In genomic region chr17:39927101-39927927, GRCh38 we compare ENCODE assay signal across 1 cellular context.
TF ChIP-seq lines count a peak whose summit lies in the region.

A gene with protein sequence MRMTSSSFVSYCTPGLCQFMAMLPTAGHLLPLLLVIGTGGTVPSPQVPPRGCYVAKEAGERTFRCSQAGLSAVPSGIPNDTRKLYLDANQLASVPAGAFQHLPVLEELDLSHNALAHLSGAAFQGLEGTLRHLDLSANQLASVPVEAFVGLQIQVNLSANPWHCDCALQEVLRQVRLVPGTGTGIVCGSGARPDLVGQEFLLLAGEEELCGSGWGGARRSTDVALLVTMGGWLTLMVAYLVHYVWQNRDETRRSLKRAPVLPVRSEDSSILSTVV (plus strand): TSS chr17:39927732. CDS start chr17:39941524, 13,792 bp downstream.
A gene with protein sequence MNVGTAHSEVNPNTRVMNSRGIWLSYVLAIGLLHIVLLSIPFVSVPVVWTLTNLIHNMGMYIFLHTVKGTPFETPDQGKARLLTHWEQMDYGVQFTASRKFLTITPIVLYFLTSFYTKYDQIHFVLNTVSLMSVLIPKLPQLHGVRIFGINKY (minus strand): TSS chr17:39927601. CDS start chr17:39924203, 3,398 bp downstream.

TF ChIP-seq in HepG2, 621 proteins besides CTCF, POLR2A, EP300 and RAD21 (continued from another document and continues in another):
- TF ChIP-seq ZBTB44 (CRISPR knock-in tag; IDR thresholded peaks at IDR 0.05) = peak; percentile 73; the same call in 1 of the 2 replicates
- peak; percentile 45 for TF ChIP-seq KDM3A (CRISPR knock-in tag; IDR thresholded peaks at IDR 0.05; ENCODE audit: low read depth)
- TF ChIP-seq ATF1 (CRISPR knock-in tag; IDR thresholded peaks at IDR 0.05) = peak; percentile 99
- peak; percentile 86 for TF ChIP-seq TBP (CRISPR knock-in tag; IDR thresholded peaks at IDR 0.05)
- TF ChIP-seq ZNF570 (CRISPR knock-in tag; IDR thresholded peaks at IDR 0.05; ENCODE audit: borderline replicate concordance) = no peak
- no peak; the same call in none of the 2 replicates for TF ChIP-seq ZNF292 (CRISPR knock-in tag; IDR thresholded peaks at IDR 0.05; ENCODE audit: borderline replicate concordance, low read depth)
- TF ChIP-seq, protein P1, sequence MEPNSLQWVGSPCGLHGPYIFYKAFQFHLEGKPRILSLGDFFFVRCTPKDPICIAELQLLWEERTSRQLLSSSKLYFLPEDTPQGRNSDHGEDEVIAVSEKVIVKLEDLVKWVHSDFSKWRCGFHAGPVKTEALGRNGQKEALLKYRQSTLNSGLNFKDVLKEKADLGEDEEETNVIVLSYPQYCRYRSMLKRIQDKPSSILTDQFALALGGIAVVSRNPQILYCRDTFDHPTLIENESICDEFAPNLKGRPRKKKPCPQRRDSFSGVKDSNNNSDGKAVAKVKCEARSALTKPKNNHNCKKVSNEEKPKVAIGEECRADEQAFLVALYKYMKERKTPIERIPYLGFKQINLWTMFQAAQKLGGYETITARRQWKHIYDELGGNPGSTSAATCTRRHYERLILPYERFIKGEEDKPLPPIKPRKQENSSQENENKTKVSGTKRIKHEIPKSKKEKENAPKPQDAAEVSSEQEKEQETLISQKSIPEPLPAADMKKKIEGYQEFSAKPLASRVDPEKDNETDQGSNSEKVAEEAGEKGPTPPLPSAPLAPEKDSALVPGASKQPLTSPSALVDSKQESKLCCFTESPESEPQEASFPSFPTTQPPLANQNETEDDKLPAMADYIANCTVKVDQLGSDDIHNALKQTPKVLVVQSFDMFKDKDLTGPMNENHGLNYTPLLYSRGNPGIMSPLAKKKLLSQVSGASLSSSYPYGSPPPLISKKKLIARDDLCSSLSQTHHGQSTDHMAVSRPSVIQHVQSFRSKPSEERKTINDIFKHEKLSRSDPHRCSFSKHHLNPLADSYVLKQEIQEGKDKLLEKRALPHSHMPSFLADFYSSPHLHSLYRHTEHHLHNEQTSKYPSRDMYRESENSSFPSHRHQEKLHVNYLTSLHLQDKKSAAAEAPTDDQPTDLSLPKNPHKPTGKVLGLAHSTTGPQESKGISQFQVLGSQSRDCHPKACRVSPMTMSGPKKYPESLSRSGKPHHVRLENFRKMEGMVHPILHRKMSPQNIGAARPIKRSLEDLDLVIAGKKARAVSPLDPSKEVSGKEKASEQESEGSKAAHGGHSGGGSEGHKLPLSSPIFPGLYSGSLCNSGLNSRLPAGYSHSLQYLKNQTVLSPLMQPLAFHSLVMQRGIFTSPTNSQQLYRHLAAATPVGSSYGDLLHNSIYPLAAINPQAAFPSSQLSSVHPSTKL (CRISPR knock-in tag; IDR thresholded peaks at IDR 0.05) = peak; percentile 36
- no peak for TF ChIP-seq NFRKB (IDR thresholded peaks at IDR 0.05)
- TF ChIP-seq ZKSCAN1 (IDR thresholded peaks at IDR 0.05; ENCODE audit: low read length) = peak; percentile 81
- TF ChIP-seq JUN (CRISPR knock-in tag; IDR thresholded peaks at IDR 0.05) = no peak
- no peak for TF ChIP-seq PHB2 (IDR thresholded peaks at IDR 0.05; ENCODE audit: partially characterized antibody)
- TF ChIP-seq, protein P2, sequence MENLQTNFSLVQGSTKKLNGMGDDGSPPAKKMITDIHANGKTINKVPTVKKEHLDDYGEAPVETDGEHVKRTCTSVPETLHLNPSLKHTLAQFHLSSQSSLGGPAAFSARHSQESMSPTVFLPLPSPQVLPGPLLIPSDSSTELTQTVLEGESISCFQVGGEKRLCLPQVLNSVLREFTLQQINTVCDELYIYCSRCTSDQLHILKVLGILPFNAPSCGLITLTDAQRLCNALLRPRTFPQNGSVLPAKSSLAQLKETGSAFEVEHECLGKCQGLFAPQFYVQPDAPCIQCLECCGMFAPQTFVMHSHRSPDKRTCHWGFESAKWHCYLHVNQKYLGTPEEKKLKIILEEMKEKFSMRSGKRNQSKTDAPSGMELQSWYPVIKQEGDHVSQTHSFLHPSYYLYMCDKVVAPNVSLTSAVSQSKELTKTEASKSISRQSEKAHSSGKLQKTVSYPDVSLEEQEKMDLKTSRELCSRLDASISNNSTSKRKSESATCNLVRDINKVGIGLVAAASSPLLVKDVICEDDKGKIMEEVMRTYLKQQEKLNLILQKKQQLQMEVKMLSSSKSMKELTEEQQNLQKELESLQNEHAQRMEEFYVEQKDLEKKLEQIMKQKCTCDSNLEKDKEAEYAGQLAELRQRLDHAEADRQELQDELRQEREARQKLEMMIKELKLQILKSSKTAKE (CRISPR knock-in tag; IDR thresholded peaks at IDR 0.05; ENCODE audit: borderline replicate concordance) = peak; percentile 42; the same call in 1 of the 2 replicates
- TF ChIP-seq GZF1 (CRISPR knock-in tag; IDR thresholded peaks at IDR 0.05) = no peak
- no peak for TF ChIP-seq ZNF496 (CRISPR knock-in tag; IDR thresholded peaks at IDR 0.05; ENCODE audit: insufficient replicate concordance)
- peak; percentile 67 for TF ChIP-seq RFX5 (IDR thresholded peaks at IDR 0.05; ENCODE audit: low read depth, low read length)
- TF ChIP-seq, protein P3, sequence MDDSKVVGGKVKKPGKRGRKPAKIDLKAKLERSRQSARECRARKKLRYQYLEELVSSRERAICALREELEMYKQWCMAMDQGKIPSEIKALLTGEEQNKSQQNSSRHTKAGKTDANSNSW (CRISPR knock-in tag; IDR thresholded peaks at IDR 0.05; ENCODE audit: borderline replicate concordance) = no peak
- TF ChIP-seq SP5 (CRISPR knock-in tag; IDR thresholded peaks at IDR 0.05; ENCODE audit: borderline replicate concordance, low read depth) = no peak
- TF ChIP-seq GABPB1 (CRISPR knock-in tag; IDR thresholded peaks at IDR 0.05) = peak; percentile 96
- TF ChIP-seq ZFP36L1 (CRISPR knock-in tag; IDR thresholded peaks at IDR 0.05) = no peak; the same call in 1 of the 2 replicates
- TF ChIP-seq SNAI1 (CRISPR knock-in tag; IDR thresholded peaks at IDR 0.05; ENCODE audit: borderline replicate concordance) = no peak
- no peak for TF ChIP-seq HMGA1 (CRISPR knock-in tag; conservative IDR thresholded peaks at IDR 0.05)
- TF ChIP-seq KLF15 (CRISPR knock-in tag; IDR thresholded peaks at IDR 0.05; ENCODE audit: borderline replicate concordance) = 0 out of 2 replicates have a peak, but pooled peaks have one; percentile 33
- TF ChIP-seq GATA4 (IDR thresholded peaks at IDR 0.05; ENCODE audit: borderline replicate concordance, low read depth) = no peak
- TF ChIP-seq TOE1 (CRISPR knock-in tag; IDR thresholded peaks at IDR 0.05) = 0 out of 2 replicates have a peak, but pooled peaks have one; percentile 38
- peak; percentile 86 for TF ChIP-seq KLF9 (CRISPR knock-in tag; IDR thresholded peaks at IDR 0.05; ENCODE audit: low read depth)
- TF ChIP-seq, protein P4, sequence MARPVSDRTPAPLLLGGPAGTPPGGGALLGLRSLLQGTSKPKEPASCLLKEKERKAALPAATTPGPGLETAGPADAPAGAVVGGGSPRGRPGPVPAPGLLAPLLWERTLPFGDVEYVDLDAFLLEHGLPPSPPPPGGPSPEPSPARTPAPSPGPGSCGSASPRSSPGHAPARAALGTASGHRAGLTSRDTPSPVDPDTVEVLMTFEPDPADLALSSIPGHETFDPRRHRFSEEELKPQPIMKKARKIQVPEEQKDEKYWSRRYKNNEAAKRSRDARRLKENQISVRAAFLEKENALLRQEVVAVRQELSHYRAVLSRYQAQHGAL (CRISPR knock-in tag; IDR thresholded peaks at IDR 0.05; ENCODE audit: not compliant biosample characterization) = no peak
- TF ChIP-seq EED (CRISPR knock-in tag; IDR thresholded peaks at IDR 0.05) = no peak; the same call in none of the 2 replicates
- TF ChIP-seq, protein P5, sequence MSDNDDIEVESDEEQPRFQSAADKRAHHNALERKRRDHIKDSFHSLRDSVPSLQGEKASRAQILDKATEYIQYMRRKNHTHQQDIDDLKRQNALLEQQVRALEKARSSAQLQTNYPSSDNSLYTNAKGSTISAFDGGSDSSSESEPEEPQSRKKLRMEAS (IDR thresholded peaks at IDR 0.05) = no peak
- peak; percentile 99 for TF ChIP-seq IRF2 (CRISPR knock-in tag; IDR thresholded peaks at IDR 0.05)
- TF ChIP-seq JUND (CRISPR knock-in tag; IDR thresholded peaks at IDR 0.05) = no peak
- no peak for TF ChIP-seq ZNF30 (CRISPR knock-in tag; IDR thresholded peaks at IDR 0.05)
- TF ChIP-seq ZNF343 (CRISPR knock-in tag; IDR thresholded peaks at IDR 0.05) = peak; percentile 42; the same call in 1 of the 2 replicates
- no peak for TF ChIP-seq TRIM24 (CRISPR knock-in tag; IDR thresholded peaks at IDR 0.05)
- TF ChIP-seq ZNF441 (CRISPR knock-in tag; IDR thresholded peaks at IDR 0.05; ENCODE audit: borderline replicate concordance) = peak; percentile 62; the same call in 1 of the 2 replicates
- 0 out of 2 replicates have a peak, but pooled peaks have one; percentile 33 for TF ChIP-seq ZNF337 (CRISPR knock-in tag; IDR thresholded peaks at IDR 0.05; ENCODE audit: borderline replicate concordance, low read depth)
- 0 out of 2 replicates have a peak, but pooled peaks have one; percentile 12 for TF ChIP-seq ZFP90 (CRISPR knock-in tag; IDR thresholded peaks at IDR 0.05; ENCODE audit: borderline replicate concordance)
- TF ChIP-seq ISX (CRISPR knock-in tag; conservative IDR thresholded peaks at IDR 0.05) = no peak
- no peak for TF ChIP-seq ZNF772 (CRISPR knock-in tag; IDR thresholded peaks at IDR 0.05)
- TF ChIP-seq SNAPC2 (CRISPR knock-in tag; IDR thresholded peaks at IDR 0.05) = 0 out of 2 replicates have a peak, but pooled peaks have one; percentile 2
- TF ChIP-seq YEATS2 (CRISPR knock-in tag; IDR thresholded peaks at IDR 0.05; ENCODE audit: borderline replicate concordance) = peak; percentile 80; the same call in 1 of the 2 replicates
- TF ChIP-seq ATAD3A (CRISPR knock-in tag; IDR thresholded peaks at IDR 0.05) = no peak
- peak; percentile 89; the same call in 2 of the 3 replicates for TF ChIP-seq MXI1 (IDR thresholded peaks at IDR 0.05; ENCODE audit: borderline replicate concordance, low read depth, low read length)
- no peak for TF ChIP-seq ZSCAN25 (CRISPR knock-in tag; IDR thresholded peaks at IDR 0.05)
- TF ChIP-seq ZNF773 (CRISPR knock-in tag; IDR thresholded peaks at IDR 0.05; ENCODE audit: borderline replicate concordance) = peak; percentile 75; the same call in 1 of the 2 replicates
- TF ChIP-seq ZNF20 (CRISPR knock-in tag; IDR thresholded peaks at IDR 0.05) = no peak; the same call in 1 of the 2 replicates
- TF ChIP-seq ZNF501 (CRISPR knock-in tag; IDR thresholded peaks at IDR 0.05) = 0 out of 2 replicates have a peak, but pooled peaks have one; percentile 74
- peak; percentile 80; the same call in 1 of the 2 replicates for TF ChIP-seq ZNF879 (CRISPR knock-in tag; IDR thresholded peaks at IDR 0.05)
- no peak for TF ChIP-seq RBM39 (IDR thresholded peaks at IDR 0.05; ENCODE audit: low read depth, low read length, poor library complexity, severe bottlenecking)
- TF ChIP-seq ZNF33A (CRISPR knock-in tag; IDR thresholded peaks at IDR 0.05; ENCODE audit: borderline replicate concordance) = peak; percentile 88; the same call in 1 of the 2 replicates
- TF ChIP-seq ZFP62 (CRISPR knock-in tag; IDR thresholded peaks at IDR 0.05) = peak; percentile 96; the same call in 1 of the 2 replicates
- TF ChIP-seq ZNF317 (CRISPR knock-in tag; IDR thresholded peaks at IDR 0.05) = peak; percentile 65; the same call in 1 of the 2 replicates
- 0 out of 2 replicates have a peak, but pooled peaks have one; percentile 79 for TF ChIP-seq ZNF816 (CRISPR knock-in tag; IDR thresholded peaks at IDR 0.05; ENCODE audit: borderline replicate concordance)
- TF ChIP-seq AKNA (CRISPR knock-in tag; IDR thresholded peaks at IDR 0.05; ENCODE audit: borderline replicate concordance) = no peak
- TF ChIP-seq ZNF569 (CRISPR knock-in tag; IDR thresholded peaks at IDR 0.05; ENCODE audit: borderline replicate concordance) = no peak
- no peak for TF ChIP-seq MBNL3 (CRISPR knock-in tag; conservative IDR thresholded peaks at IDR 0.05)
- TF ChIP-seq ZNF740 (CRISPR knock-in tag; IDR thresholded peaks at IDR 0.05) = peak; percentile 43
- no peak for TF ChIP-seq NPAS2 (CRISPR knock-in tag; IDR thresholded peaks at IDR 0.05; ENCODE audit: borderline replicate concordance)
- TF ChIP-seq STAG1 (CRISPR knock-in tag; IDR thresholded peaks at IDR 0.05) = no peak
